Comparison of ENCODE assay signal across 1 cellular context in genomic region chrX:40092808-40093435, GRCh38.
TF ChIP-seq lines count a peak whose summit lies in the region.

No MANE protein-coding gene starts in this region.

TF ChIP-seq in GM12878, 131 proteins besides CTCF, POLR2A, EP300 and RAD21 (continued from another document):
- TF ChIP-seq E2F8 (IDR thresholded peaks at IDR 0.05; ENCODE audit: low read depth, partially characterized antibody) (no peak), BHLHE40 (IDR thresholded peaks at IDR 0.05; ENCODE audit: borderline replicate concordance in 1 of 2, low read depth in 2 of 2, low read length in 1 of 2) (no peak), RBBP5 (conservative IDR thresholded peaks at IDR 0.05) (no peak), NKRF (conservative IDR thresholded peaks at IDR 0.05) (no peak), ZNF687 (IDR thresholded peaks at IDR 0.05) (no peak), MLLT1 (IDR thresholded peaks at IDR 0.05) (no peak), TAF1 (IDR thresholded peaks at IDR 0.05; ENCODE audit: borderline replicate concordance, low read depth, low read length) (no peak), BACH1 (IDR thresholded peaks at IDR 0.05; ENCODE audit: borderline replicate concordance) (no peak)
TF ChIP-seq in GM12878: peak in this region for 0.
